ENCODE assay signal across 8 cellular contexts in genomic region chr15:74988007-74988800, GRCh38. TPM values are rescaled to one million over a fixed set of nuclear protein-coding genes. Genes with fewer than 3 reads are reported as not detected.
DNase-seq lines count a peak whose midpoint lies in the region; TF ChIP-seq lines count a peak whose summit lies in the region.

No MANE protein-coding gene starts in this region.

- intact Hi-C loops in stomach (cut with DNase I; ENCODE audit: low total_unique reads), result no loop called here

- H3K36me3 ChIP-seq in hepatocyte (replicated peaks; ENCODE audit: insufficient read depth, low read depth) (no peaks in the 10 kb centered on the region), stomach (no peaks in the 10 kb centered on the region)

- H3K27me3 Mint-ChIP-seq in activated CD4-positive, alpha-beta T cell treated with anti-CD3 and anti-CD28 coated beads, Interleukin-2, amount 10 ng/mL, durations not matched to agents 7 days and 5 days, result peaks cover 18% of the 10 kb centered on the region

- no peak for TF ChIP-seq POLR2A in stomach (IDR thresholded peaks at IDR 0.05)

- H3K4me1 ChIP-seq in hepatocyte (ENCODE audit: insufficient read depth), result no peaks in the 10 kb centered on the region
- H3K4me1 ChIP-seq in stomach, result no peaks in the 10 kb centered on the region

- DNase-seq in stimulated activated CD4-positive, alpha-beta T cell treated with anti-CD3 and anti-CD28 coated beads, Interleukin-15, amount 100 ng/mL, for 24 hours, result peak; percentile 57
- no peak for DNase-seq in stimulated activated CD4-positive, alpha-beta T cell treated with anti-CD3 and anti-CD28 coated beads, Interleukin-12 subunit alpha, Interleukin-12 subunit beta, amount 100 ng/mL, for 4 hours
- DNase-seq in NCI-H1694 (lab: John Stamatoyannopoulos, UW) (peak; percentile 65), hepatocyte (ENCODE audit: low spot score) (peak; percentile 78), stomach (peak; percentile 49), germinal center (ENCODE audit: low spot score) (no peak), GF-D8 (lab: John Stamatoyannopoulos, UW) (no peak)
- DNase-seq in activated CD4-positive, alpha-beta T cell treated with anti-CD3 and anti-CD28 coated beads, Interleukin-2, amount 10 ng/mL, durations not matched to agents 7 days and 5 days, result peak; percentile 52

- WGBS in hepatocyte (ENCODE audit: low lambda C conversion rate, missing lambda C conversion rate), result 41% methylated on average over 4 of the region's 4 CpGs
- WGBS in stomach, 5 donors, result 33 to 40% (median 34%) methylated on average over 4 of the region's 4 CpGs

- H3K36me3 Mint-ChIP-seq in activated CD4-positive, alpha-beta T cell treated with anti-CD3 and anti-CD28 coated beads, Interleukin-2, amount 10 ng/mL, durations not matched to agents 7 days and 5 days (ENCODE audit: low read depth), result no peaks in the 10 kb centered on the region

- H2AFZ ChIP-seq in hepatocyte, result no peak overlapping the region

- no peaks in the 10 kb centered on the region for H3K79me2 ChIP-seq in hepatocyte

- no peak overlapping the region for H3K27ac Mint-ChIP-seq in activated CD4-positive, alpha-beta T cell treated with anti-CD3 and anti-CD28 coated beads, Interleukin-2, amount 10 ng/mL, durations not matched to agents 7 days and 5 days

- H3K9me3 ChIP-seq in hepatocyte (ENCODE audit: low read depth) (no peaks in the 10 kb centered on the region), stomach (no peaks in the 10 kb centered on the region)

- no peak overlapping the region for H3K4me3 Mint-ChIP-seq in activated CD4-positive, alpha-beta T cell treated with anti-CD3 and anti-CD28 coated beads, Interleukin-2, amount 10 ng/mL, durations not matched to agents 7 days and 5 days

- no peak overlapping the region for H3K4me2 ChIP-seq in hepatocyte

- no peaks in the 10 kb centered on the region for H3K9me3 Mint-ChIP-seq in activated CD4-positive, alpha-beta T cell treated with anti-CD3 and anti-CD28 coated beads, Interleukin-2, amount 10 ng/mL, durations not matched to agents 7 days and 5 days

- H3K27me3 ChIP-seq in hepatocyte (peaks cover 10% of the 10 kb centered on the region), stomach (peaks cover 0 to 13% (median 0%) of the 10 kb centered on the region in 3 donors)

- TF ChIP-seq CTCF in hepatocyte (IDR thresholded peaks at IDR 0.05; ENCODE audit: poor library complexity) (peak; percentile 56), stomach (IDR thresholded peaks at IDR 0.05) (peak in 3 of 7 experiments; percentile 13 to 50 (median 46))

- H4K20me1 ChIP-seq in hepatocyte (ENCODE audit: insufficient read depth, poor library complexity, severe bottlenecking), result no peaks in the 10 kb centered on the region

- no peak overlapping the region for H3K4me3 ChIP-seq in hepatocyte
- H3K4me3 ChIP-seq in stomach, result no peak overlapping the region

- H3K9me2 ChIP-seq in hepatocyte (replicated peaks; ENCODE audit: insufficient read depth), result no peaks in the 10 kb centered on the region

- H3K4me1 Mint-ChIP-seq in activated CD4-positive, alpha-beta T cell treated with anti-CD3 and anti-CD28 coated beads, Interleukin-2, amount 10 ng/mL, durations not matched to agents 7 days and 5 days, result peaks cover 8% of the 10 kb centered on the region

- CTCF ChIA-PET in activated CD4-positive, alpha-beta T cell treated with anti-CD3 and anti-CD28 coated beads, Interleukin-2, amount 10 ng/mL, durations not matched to agents 7 days and 5 days (lab: Charles Lee), result interaction anchor here (0.6 to 1.6 kb wide), 7 partner anchors 10 to 463 kb away, joined by 3 to 4 read pairs (median 3); partner anchors contain the start of genes FAM219B, RPP25 and SIN3A

- no peak for TF ChIP-seq EP300 in stomach (IDR thresholded peaks at IDR 0.05)

- no peak overlapping the region for H3K27ac ChIP-seq in hepatocyte
- H3K27ac ChIP-seq in stomach, result no peak overlapping the region

- POLR2A ChIA-PET in activated CD4-positive, alpha-beta T cell treated with anti-CD3 and anti-CD28 coated beads, Interleukin-2, amount 10 ng/mL, durations not matched to agents 7 days and 5 days (lab: Charles Lee), result no interaction called here

RNA-seq across cellular contexts. Expression of gene SCAMP5, which starts 7.2 kb away (rescaled TPM):
- total RNA-seq in activated CD4-positive, alpha-beta T cell treated with anti-CD3 and anti-CD28 coated beads, Interleukin-2, amount 10 ng/mL, durations not matched to agents 7 days and 5 days, result 1 to 10 TPM; 2.0 to 3.0 TPM
- total RNA-seq in hepatocyte (17.8 and 18.8 TPM in 2 replicates), stomach (10 to 100 TPM in 3 of 5 donors, 1 to 10 TPM in 2; 1.8 to 70.1 (median 13.4) TPM)
- polyA plus RNA-seq in hepatocyte (7.8 and 10.6 TPM in 2 replicates), stomach (10 to 100 TPM in 2 of 3 donors, 1 to 10 TPM in 1; 8.8 to 12.7 (median 12.4) TPM)

RNA-seq across cellular contexts. Expression of gene RPP25, which starts 31.6 kb away (rescaled TPM):
- total RNA-seq in activated CD4-positive, alpha-beta T cell treated with anti-CD3 and anti-CD28 coated beads, Interleukin-2, amount 10 ng/mL, durations not matched to agents 7 days and 5 days, result 1 to 10 TPM; 6.4 TPM
- total RNA-seq in hepatocyte (22.7 and 23.4 TPM in 2 replicates), stomach (10 to 100 TPM in 1 of 5 donors, 1 to 10 TPM in 4; 2.8 to 59.4 (median 7.6) TPM)
- polyA plus RNA-seq in hepatocyte (60.4 and 65.6 TPM in 2 replicates), stomach (10 to 100 TPM in 1 of 3 donors, 1 to 10 TPM in 2; 8.7 to 10.1 (median 9.3) TPM)

RNA-seq across cellular contexts. Expression of gene PPCDC, which starts 35.2 kb away (rescaled TPM):
- 10 to 100 TPM; 19.6 to 20.7 TPM for total RNA-seq in activated CD4-positive, alpha-beta T cell treated with anti-CD3 and anti-CD28 coated beads, Interleukin-2, amount 10 ng/mL, durations not matched to agents 7 days and 5 days
- 16.4 and 20.8 TPM in 2 replicates for total RNA-seq in hepatocyte
- polyA plus RNA-seq in hepatocyte, result 17.8 and 21.1 TPM in 2 replicates
- total RNA-seq in stomach, result 10 to 100 TPM in 4 of 5 donors, 1 to 10 TPM in 1; 3.2 to 74.1 (median 35.7) TPM
- polyA plus RNA-seq in stomach, result 10 to 100 TPM; 19.7 to 24.6 (median 21.0) TPM

RNA-seq across cellular contexts. Expression of gene COX5A, which starts 50.3 kb away (rescaled TPM):
- 100 to 1,000 TPM; 236 to 239 TPM for total RNA-seq in activated CD4-positive, alpha-beta T cell treated with anti-CD3 and anti-CD28 coated beads, Interleukin-2, amount 10 ng/mL, durations not matched to agents 7 days and 5 days
- total RNA-seq in hepatocyte (151 and 197 TPM in 2 replicates), stomach (100 to 1,000 TPM in 2 of 5 donors, 10 to 100 TPM in 3; 44.0 to 156 (median 61.1) TPM)
- polyA plus RNA-seq in hepatocyte (404 and 449 TPM in 2 replicates), stomach (100 to 1,000 TPM; 298 to 516 (median 464) TPM)

Comparison
In these comparisons a context has a peak if more than half of its experiments do, and no peak if none do; other contexts are left out.
1. DNase-seq: peak in stimulated activated CD4-positive, alpha-beta T cell treated with anti-CD3 and anti-CD28 coated beads, Interleukin-15, amount 100 ng/mL, for 24 hours (single experiment), NCI-H1694 (single experiment), activated CD4-positive, alpha-beta T cell treated with anti-CD3 and anti-CD28 coated beads, Interleukin-2, amount 10 ng/mL, durations not matched to agents 7 days and 5 days (single experiment), hepatocyte (single experiment) and stomach (single experiment); none in stimulated activated CD4-positive, alpha-beta T cell treated with anti-CD3 and anti-CD28 coated beads, Interleukin-12 subunit alpha, Interleukin-12 subunit beta, amount 100 ng/mL, for 4 hours (single experiment), germinal center (single experiment) and GF-D8 (single experiment).